In the genomic region with DNA sequence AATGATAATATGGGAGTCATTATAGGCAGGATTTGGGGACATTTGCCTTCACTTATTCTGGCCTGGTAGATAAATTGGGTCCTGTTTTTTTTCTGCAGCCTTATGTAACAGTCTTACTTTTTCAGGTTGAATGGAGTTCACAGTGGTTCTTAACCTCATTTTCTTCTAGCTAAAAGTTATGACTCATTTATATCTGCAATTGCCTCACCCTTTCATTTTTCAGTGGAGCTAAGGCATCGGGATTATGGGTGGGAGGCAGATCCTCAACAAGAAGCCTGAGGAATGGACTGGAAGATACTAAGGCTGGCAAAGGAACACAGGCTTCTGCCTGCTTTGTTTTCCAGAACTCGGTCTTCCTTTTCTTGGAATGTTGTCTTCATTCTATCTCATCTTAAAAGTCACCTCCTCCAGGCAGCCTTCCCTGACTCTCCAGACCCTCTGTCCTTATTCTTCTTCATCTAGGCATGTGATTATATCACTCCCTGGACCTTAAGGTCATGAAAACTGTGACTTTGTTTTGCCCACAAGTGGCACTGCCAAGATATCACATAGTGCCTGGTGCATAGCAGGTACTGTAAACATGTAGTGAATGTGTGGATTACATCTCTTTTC, we compare ENCODE assay signal across 13 cellular contexts. TPM values are rescaled to one million over a fixed set of nuclear protein-coding genes. Genes with fewer than 3 reads are reported as not detected.
DNase-seq lines count a peak whose midpoint lies in the region; ATAC-seq and TF ChIP-seq lines count a peak whose summit lies in the region.
"Had no signal": no experiment of that assay in that cellular context is flagged by ENCODE, and none has a peak within 500 bp of the region (broad histone marks: within the 10 kb centered on the region; RNA-seq: fewer than 3 reads in every experiment).

No MANE protein-coding gene starts in this region.

- no peaks in the 10 kb centered on the region for H3K27me3 ChIP-seq in mammary epithelial cell (ENCODE audit: insufficient read depth, low read length)
- H3K27me3 ChIP-seq: tibial artery had no signal

- TF ChIP-seq CTCF in mammary epithelial cell (conservative IDR thresholded peaks at IDR 0.05 in 1 of 2, IDR thresholded peaks at IDR 0.05 in 1 of 2; ENCODE audit: extremely low read depth in 1 of 2, insufficient read depth in 1 of 2, low read depth in 1 of 2, low read length in 2 of 2): no peak

- H3K9ac ChIP-seq in mammary epithelial cell (ENCODE audit: insufficient read depth, low read length): no peak overlapping the region

- H3K36me3 ChIP-seq in mammary epithelial cell (ENCODE audit: insufficient read depth, low read length): no peaks in the 10 kb centered on the region
- H3K36me3 ChIP-seq: tibial artery had no signal

- CTCF ChIA-PET in mammary epithelial cell (lab: Charles Lee; ENCODE audit: low non-redundant PET): interaction anchor here (0.6 kb wide), 1 partner anchor 90 kb away, joined by 6 read pairs; no protein-coding TSS in a partner anchor

- in situ Hi-C loops in mammary epithelial cell (cut with MboI; ENCODE audit: low sequenced_read_pairs in 2 of 2): no loop called here

- H3K4me1 ChIP-seq in mammary epithelial cell (ENCODE audit: insufficient read depth, low read length): peaks cover 12% of the 10 kb centered on the region
- H3K4me1 ChIP-seq: tibial artery had no signal

- 21% methylated on average over 2 of the region's 2 CpGs for WGBS in mammary epithelial cell (ENCODE audit: low coverage, missing lambda C conversion rate)

- H3K9me3 ChIP-seq in mammary epithelial cell (replicated peaks; ENCODE audit: insufficient read depth, low read length): no peaks in the 10 kb centered on the region
- H3K9me3 ChIP-seq: tibial artery had no signal

- DNase-seq in GM04504 (ENCODE audit: low read depth) (peak; percentile 16), LHCN-M2 (ENCODE audit: low read depth) (peak; percentile 38), mammary epithelial cell (peak; percentile 61), non-pigmented ciliary epithelial cell (ENCODE audit: low read depth) (peak; percentile 48), HuH-7.5 (ENCODE audit: low spot score) (no peak)
- DNase-seq: activated CD8-positive, alpha-beta memory T cell treated with anti-CD3 and anti-CD28 coated beads, Interleukin-2, amount 50 U/mL, for 48 hours; GOT3; NCI-H1436 treated with DMSO at 0.1 percent for 48 hours; NCI-H69; tibial artery had no signal

- dilution Hi-C loops in mammary epithelial cell (cut with HindIII; ENCODE audit: low sequenced_read_pairs): no loop called here

- H4K20me1 ChIP-seq in mammary epithelial cell (ENCODE audit: insufficient read depth, low read length): no peaks in the 10 kb centered on the region

- BruUV-seq in mammary epithelial cell (replicated peaks; lab: Mats Ljungman, UMichigan): no TSS peak

- ATAC-seq in HG03571 (IDR thresholded peaks at IDR 0.05; ENCODE audit: unreplicated experiment) (no peak), GM19397 (IDR thresholded peaks at IDR 0.05; ENCODE audit: unreplicated experiment) (no peak), GM21528 (IDR thresholded peaks at IDR 0.05; ENCODE audit: low FRiP score, unreplicated experiment) (no peak)

- intact Hi-C loops in mammary epithelial cell (cut with micrococcal nuclease): no loop called here

- H3K27ac ChIP-seq in mammary epithelial cell (ENCODE audit: insufficient read depth, low read depth, low read length): no peak overlapping the region
- H3K27ac ChIP-seq: tibial artery had no signal

- no peak overlapping the region for H2AFZ ChIP-seq in mammary epithelial cell (ENCODE audit: low read depth, low read length)

- H3K4me3 ChIP-seq in mammary epithelial cell (replicated peaks in 1 of 3; ENCODE audit: insufficient read depth in 1 of 3, low read depth in 2 of 3, low read length in 3 of 3): no peak overlapping the region
- H3K4me3 ChIP-seq: tibial artery had no signal

- H3K79me2 ChIP-seq in mammary epithelial cell (ENCODE audit: insufficient read depth, low read length): no peaks in the 10 kb centered on the region

- peak overlapping the region; percentile 22 for H3K4me2 ChIP-seq in mammary epithelial cell (ENCODE audit: insufficient read depth, low read depth, low read length)

RNA-seq across cellular contexts. Expression of gene ACSL3, which starts 41.0 kb away (rescaled TPM):
- total RNA-seq in LHCN-M2 (2014; rRNA removed): 178 and 215 TPM in 2 replicates
- 44.6 TPM for polyA plus RNA-seq in LHCN-M2 (2012)
- 100 to 1,000 TPM; 199 to 213 TPM for total RNA-seq in mammary epithelial cell
- 110 TPM for polyA plus RNA-seq in mammary epithelial cell
- 656 TPM for polyA minus RNA-seq in mammary epithelial cell
